In genomic region chr11:14518820-14519219, GRCh38 we compare ENCODE assay signal across 8 cellular contexts. TPM values are rescaled to one million over a fixed set of nuclear protein-coding genes. Genes with fewer than 3 reads are reported as not detected.
DNase-seq lines count a peak whose midpoint lies in the region; ATAC-seq, FAIRE-seq and TF ChIP-seq lines count a peak whose summit lies in the region.

No MANE protein-coding gene starts in this region.

- no peak for DNase-seq in activated CD4-positive, alpha-beta T cell treated with anti-CD3 and anti-CD28 coated beads, Interleukin-2, amount 10 ng/mL, durations not matched to agents 24 days and 14 days
- DNase-seq in activated CD4-positive, alpha-beta T cell treated with anti-CD3 and anti-CD28 coated beads, Interleukin-2, amount 50 U/mL, for 48 hours = no peak
- DNase-seq in activated naive CD4-positive, alpha-beta T cell treated with anti-CD3 and anti-CD28 coated beads, Interleukin-2, amount 50 U/mL, for 72 hours (ENCODE audit: low spot score in 2 of 2) = no peak
- DNase-seq in keratinocyte (ENCODE audit: low read depth, low spot score) (no peak), GM19240 (ENCODE audit: insufficient read length, low spot score) (no peak)

- H3K9me3 ChIP-seq in keratinocyte (ENCODE audit: control insufficient read depth, low read depth, low read length) = no peaks in the 10 kb centered on the region
- H3K9me3 ChIP-seq in subcutaneous abdominal adipose tissue (ENCODE audit: control insufficient read depth in 5 of 5, low read length in 5 of 5) = no peaks in the 10 kb centered on the region

- H3K27ac Mint-ChIP-seq in activated CD4-positive, alpha-beta T cell treated with anti-CD3 and anti-CD28 coated beads, Interleukin-2, amount 10 ng/mL, durations not matched to agents 24 days and 14 days = peak overlapping the region; percentile 98
- peak overlapping the region; percentile 97 to 99 for H3K27ac Mint-ChIP-seq in activated naive CD4-positive, alpha-beta T cell treated with anti-CD3 and anti-CD28 coated beads, Interleukin-2, amount 50 U/mL, for 72 hours

- no peak for ATAC-seq in activated naive CD4-positive, alpha-beta T cell treated with anti-CD3 and anti-CD28 coated beads, Interleukin-2, amount 50 U/mL, for 72 hours
- ATAC-seq in GM21447 (IDR thresholded peaks at IDR 0.05; ENCODE audit: unreplicated experiment) (no peak), HG03378 (IDR thresholded peaks at IDR 0.05; ENCODE audit: unreplicated experiment) (no peak)

- no peaks in the 10 kb centered on the region for H4K20me1 ChIP-seq in keratinocyte (ENCODE audit: control insufficient read depth, extremely low read depth, insufficient read depth, low read length)

- H3K9me1 ChIP-seq in keratinocyte (ENCODE audit: control insufficient read depth, extremely low read depth, insufficient read depth, low read length) = no peaks in the 10 kb centered on the region

- H3K9ac ChIP-seq in keratinocyte (ENCODE audit: control insufficient read depth, extremely low read depth, insufficient read depth, low read length) (peak overlapping the region; percentile 98), subcutaneous abdominal adipose tissue (ENCODE audit: low read length in 5 of 5) (peak overlapping the region; percentile 96 to 100 (median 98))

- H3K4me1 ChIP-seq in keratinocyte (ENCODE audit: control insufficient read depth, extremely low read depth, insufficient read depth, low read length) (peaks cover 7% of the 10 kb centered on the region), subcutaneous abdominal adipose tissue (ENCODE audit: control insufficient read depth in 5 of 5, insufficient read depth in 5 of 5, low read length in 5 of 5) (peaks cover 2 to 25% (median 20%) of the 10 kb centered on the region in 5 donors)

- H3K4me1 Mint-ChIP-seq in activated CD4-positive, alpha-beta T cell treated with anti-CD3 and anti-CD28 coated beads, Interleukin-2, amount 10 ng/mL, durations not matched to agents 24 days and 14 days = peaks cover 26% of the 10 kb centered on the region

- H3K4me2 ChIP-seq in keratinocyte (ENCODE audit: control insufficient read depth, extremely low read depth, insufficient read depth, low read depth, low read length) = peak overlapping the region; percentile 93

- H3K36me3 ChIP-seq in keratinocyte (ENCODE audit: control insufficient read depth in 2 of 2, extremely low read depth in 1 of 2, insufficient read depth in 2 of 2, low read length in 2 of 2) (peaks cover 0 to 5% of the 10 kb centered on the region in 2 experiments), subcutaneous abdominal adipose tissue (ENCODE audit: control insufficient read depth in 5 of 5, insufficient read depth in 5 of 5, low read length in 5 of 5) (peaks cover 25 to 34% (median 30%) of the 10 kb centered on the region in 5 donors)

- peaks cover 45% of the 10 kb centered on the region for H3K36me3 Mint-ChIP-seq in activated CD4-positive, alpha-beta T cell treated with anti-CD3 and anti-CD28 coated beads, Interleukin-2, amount 10 ng/mL, durations not matched to agents 24 days and 14 days (ENCODE audit: low read depth)
- peaks cover 17 to 33% of the 10 kb centered on the region in 2 donors for H3K36me3 Mint-ChIP-seq in activated naive CD4-positive, alpha-beta T cell treated with anti-CD3 and anti-CD28 coated beads, Interleukin-2, amount 50 U/mL, for 72 hours

- H3K27me3 Mint-ChIP-seq in activated CD4-positive, alpha-beta T cell treated with anti-CD3 and anti-CD28 coated beads, Interleukin-2, amount 10 ng/mL, durations not matched to agents 24 days and 14 days = no peaks in the 10 kb centered on the region

- dilution Hi-C loops in keratinocyte (cut with MboI; ENCODE audit: extremely low pct_ligation_motif_present, low sequenced_read_pairs) = no loop called here

- H3K9me3 Mint-ChIP-seq in activated CD4-positive, alpha-beta T cell treated with anti-CD3 and anti-CD28 coated beads, Interleukin-2, amount 10 ng/mL, durations not matched to agents 24 days and 14 days = no peaks in the 10 kb centered on the region
- no peaks in the 10 kb centered on the region for H3K9me3 Mint-ChIP-seq in activated naive CD4-positive, alpha-beta T cell treated with anti-CD3 and anti-CD28 coated beads, Interleukin-2, amount 50 U/mL, for 72 hours

- intact Hi-C loops in activated CD4-positive, alpha-beta T cell treated with anti-CD3 and anti-CD28 coated beads, Interleukin-2, amount 10 ng/mL, durations not matched to agents 24 days and 14 days (cut with micrococcal nuclease) = no loop called here

- peak overlapping the region; percentile 96 for H3K4me3 Mint-ChIP-seq in activated CD4-positive, alpha-beta T cell treated with anti-CD3 and anti-CD28 coated beads, Interleukin-2, amount 10 ng/mL, durations not matched to agents 24 days and 14 days

- no peak overlapping the region for H2AFZ ChIP-seq in keratinocyte (ENCODE audit: control insufficient read depth, low read length)

- H3K4me3 ChIP-seq in keratinocyte (ENCODE audit: control insufficient read depth in 2 of 3, extremely low read depth in 1 of 3, insufficient read depth in 2 of 3, low read depth in 1 of 3, low read length in 3 of 3) (peak overlapping the region; percentile 68 to 89 (median 77)), subcutaneous abdominal adipose tissue (ENCODE audit: low read depth in 1 of 5, low read length in 5 of 5) (peak overlapping the region; percentile 78 to 98 (median 96))

- H3K27me3 ChIP-seq in keratinocyte (ENCODE audit: control insufficient read depth, extremely low read depth, insufficient read depth, low read length) = no peaks in the 10 kb centered on the region
- no peaks in the 10 kb centered on the region for H3K27me3 ChIP-seq in subcutaneous abdominal adipose tissue (ENCODE audit: control insufficient read depth in 5 of 5, insufficient read depth in 4 of 5, low read length in 5 of 5)

- FAIRE-seq in keratinocyte (lab: Jason Lieb, UNC) = no peak

- H3K79me2 ChIP-seq in keratinocyte (ENCODE audit: control insufficient read depth, insufficient read depth, low read length) = peaks cover 35% of the 10 kb centered on the region

- H3K27ac ChIP-seq in keratinocyte (ENCODE audit: control insufficient read depth, insufficient read depth, low read length) (peak overlapping the region; percentile 97), subcutaneous abdominal adipose tissue (ENCODE audit: low read depth, low read length) (peak overlapping the region; percentile 97)

- no peak for TF ChIP-seq CTCF in keratinocyte (optimal IDR thresholded peaks at IDR 0.05 in 1 of 3, IDR thresholded peaks at IDR 0.05 in 1 of 3, conservative IDR thresholded peaks at IDR 0.05 in 1 of 3; ENCODE audit: extremely low read depth in 1 of 3, insufficient read depth in 2 of 3, low read length in 3 of 3)

RNA-seq across cellular contexts. Expression of gene PSMA1, which starts 1.4 kb away (rescaled TPM):
- 334 and 344 TPM in 2 replicates for total RNA-seq in activated CD4-positive, alpha-beta T cell treated with anti-CD3 and anti-CD28 coated beads, Interleukin-2, amount 10 ng/mL, durations not matched to agents 24 days and 14 days
- 100 to 1,000 TPM; 234 to 281 TPM for total RNA-seq in activated naive CD4-positive, alpha-beta T cell treated with anti-CD3 and anti-CD28 coated beads, Interleukin-2, amount 50 U/mL, for 72 hours
- polyA plus RNA-seq in keratinocyte = 159 to 293 TPM (median 175 TPM) in 3 replicates
- polyA plus RNA-seq in keratinocyte (2011; ENCODE audit: low read depth) = 40.2 TPM
- 145 and 251 TPM in 2 replicates for polyA plus RNA-seq in keratinocyte (2011; cell fraction: cytosol; rRNA removed)
- 214 and 295 TPM in 2 replicates for polyA plus RNA-seq in keratinocyte (2011; cell fraction: nucleus; rRNA removed)
- polyA plus RNA-seq in keratinocyte (2012; ENCODE audit: low replicate concordance) = 130 and 175 TPM in 2 replicates
- 44.0 to 140 TPM (median 88.9 TPM) in 3 replicates for polyA minus RNA-seq in keratinocyte
- 76.5 TPM for polyA minus RNA-seq in keratinocyte (2011; cell fraction: cytosol; rRNA and poly(A)+ RNA removed)
- 39.8 and 49.3 TPM in 2 replicates for polyA minus RNA-seq in keratinocyte (2011; cell fraction: nucleus; rRNA and poly(A)+ RNA removed)

RNA-seq across cellular contexts. Expression of gene COPB1, which starts 19.2 kb away (rescaled TPM):
- 91.8 and 93.5 TPM in 2 replicates for total RNA-seq in activated CD4-positive, alpha-beta T cell treated with anti-CD3 and anti-CD28 coated beads, Interleukin-2, amount 10 ng/mL, durations not matched to agents 24 days and 14 days
- 100 to 1,000 TPM in 1 of 2 donors, 10 to 100 TPM in 1; 90.5 to 110 TPM for total RNA-seq in activated naive CD4-positive, alpha-beta T cell treated with anti-CD3 and anti-CD28 coated beads, Interleukin-2, amount 50 U/mL, for 72 hours
- 121 to 169 TPM (median 126 TPM) in 3 replicates for polyA plus RNA-seq in keratinocyte
- 50.7 TPM for polyA plus RNA-seq in keratinocyte (2011; ENCODE audit: low read depth)
- polyA plus RNA-seq in keratinocyte (2011; cell fraction: cytosol; rRNA removed) = 49.5 and 112 TPM in 2 replicates
- 169 and 215 TPM in 2 replicates for polyA plus RNA-seq in keratinocyte (2011; cell fraction: nucleus; rRNA removed)
- 68.1 and 106 TPM in 2 replicates for polyA plus RNA-seq in keratinocyte (2012; ENCODE audit: low replicate concordance)
- 52.8 to 139 TPM (median 82.5 TPM) in 3 replicates for polyA minus RNA-seq in keratinocyte
- polyA minus RNA-seq in keratinocyte (2011; cell fraction: cytosol; rRNA and poly(A)+ RNA removed) = 88.4 TPM
- polyA minus RNA-seq in keratinocyte (2011; cell fraction: nucleus; rRNA and poly(A)+ RNA removed) = 118 and 194 TPM in 2 replicates
